ENCODE assay signal across 1 cellular context in the genomic region with DNA sequence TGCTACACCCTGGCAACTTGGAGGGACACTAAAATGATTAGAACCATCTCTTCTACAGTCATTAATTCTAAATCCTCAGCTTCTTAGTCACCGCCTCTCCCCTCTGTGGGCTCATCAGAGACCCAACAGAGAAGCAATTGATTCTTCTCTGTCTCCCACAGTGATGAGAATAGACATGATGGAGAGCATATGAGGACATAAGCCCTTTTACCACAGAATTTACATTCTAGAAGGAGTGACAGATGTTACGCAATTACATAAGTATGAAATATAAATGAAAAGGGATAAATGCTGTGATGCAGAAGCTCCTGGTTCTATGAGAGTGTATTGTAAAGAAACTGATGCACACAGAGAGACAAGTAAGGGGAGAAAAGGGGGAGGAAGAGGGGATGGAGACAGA.
TF ChIP-seq lines count a peak whose summit lies in the region.

No MANE protein-coding gene starts in this region.

TF ChIP-seq in HepG2, 621 proteins besides CTCF, POLR2A, EP300 and RAD21:
- TF ChIP-seq IRF2 (CRISPR knock-in tag; IDR thresholded peaks at IDR 0.05) (no peak), CEBPB (IDR thresholded peaks at IDR 0.05; ENCODE audit: borderline replicate concordance, low read depth, low read length) (peak; percentile 76; the same call in 1 of the 2 replicates)
